Comparison of ENCODE assay signal across 8 cellular contexts in the genomic region with DNA sequence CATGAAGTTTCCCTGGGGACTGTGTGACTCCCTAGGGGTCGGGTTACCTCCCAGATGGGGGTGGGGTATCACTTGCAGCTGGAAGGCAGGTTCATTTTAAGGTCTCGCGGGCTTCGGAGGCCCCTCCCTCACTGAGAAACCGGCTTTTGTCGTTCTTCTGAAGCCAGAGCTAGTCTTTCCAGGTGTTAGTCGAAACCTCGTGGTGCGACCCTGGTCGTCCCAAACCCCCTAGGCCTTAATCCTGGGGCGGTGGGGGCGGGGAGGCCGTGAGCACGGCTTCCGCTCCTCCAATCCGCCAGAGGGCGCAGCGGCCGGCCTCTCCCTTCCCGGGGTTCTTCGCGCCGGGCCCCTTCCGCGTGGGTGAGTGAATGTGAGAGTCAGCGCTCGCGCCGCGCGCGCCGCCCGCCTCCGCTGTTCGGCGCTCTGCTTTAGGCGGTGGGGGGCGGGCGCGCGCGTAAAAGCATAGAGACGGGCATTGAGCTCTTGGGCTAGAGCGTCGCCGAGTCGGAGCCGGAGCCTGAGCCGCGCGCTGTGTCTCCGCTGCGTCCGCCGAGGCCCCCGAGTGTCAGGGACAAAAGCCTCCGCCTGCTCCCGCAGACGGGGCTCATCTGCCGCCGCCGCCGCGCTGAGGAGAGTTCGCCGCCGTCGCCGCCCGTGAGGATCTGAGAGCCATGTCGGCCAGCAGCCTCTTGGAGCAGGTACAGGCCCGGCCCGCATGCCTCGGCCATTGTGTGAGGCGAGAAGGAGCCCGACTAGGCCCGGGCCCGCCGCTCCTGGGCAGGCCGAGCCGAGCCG. TPM values are rescaled to one million over a fixed set of nuclear protein-coding genes. Genes with fewer than 3 reads are reported as not detected.
DNase-seq lines count a peak whose midpoint lies in the region; ATAC-seq and TF ChIP-seq lines count a peak whose summit lies in the region.

A gene (plus strand): TSS at position 491 of the 795 bp plus-strand sequence. CDS start 181 bp downstream, at position 672.

- ATAC-seq in GM21576 (IDR thresholded peaks at IDR 0.05; ENCODE audit: unreplicated experiment) = peak; percentile 90
- peak; percentile 95 for ATAC-seq in PC-3

- H3K27ac ChIP-seq in PC-3 (ENCODE audit: low read length) = peak within 1 kb of the TSS; percentile 70

- TF ChIP-seq CTCF in PC-3 (conservative IDR thresholded peaks at IDR 0.05; ENCODE audit: low read depth, low read length) = peak; percentile 92

- peak; percentile 82 for TF ChIP-seq POLR2A in erythroblast (IDR thresholded peaks at IDR 0.05; ENCODE audit: low read length)

- intact Hi-C loops in PC-3 (cut with micrococcal nuclease) = loop anchor here (1.0 to 2.0 kb wide), 4 partner anchors 67 to 141 kb away; a partner anchor contains a TSS

- H3K9ac ChIP-seq in PC-3 (ENCODE audit: low read length) (peak within 1 kb of the TSS; percentile 98), mucosa of stomach (ENCODE audit: low read length) (peak within 1 kb of the TSS; percentile 98)

- CTCF ChIA-PET in PC-3 (lab: Charles Lee) = interaction anchor here (0.5 to 1.2 kb wide), 18 partner anchors 10 to 482 kb away, joined by 3 to 29 read pairs (median 6); a partner anchor contains a TSS

- H3K4me2 ChIP-seq in PC-3 (ENCODE audit: low read length) = peak within 1 kb of the TSS; percentile 83

- DNase-seq in DMS153 treated with DMSO at 0.1 percent for 48 hours (lab: John Stamatoyannopoulos, UW; ENCODE audit: unreplicated experiment) = peak; percentile 99
- DNase-seq in Jurkat, Clone E6-1 (ENCODE audit: low read depth, low spot score) = peak; percentile 92
- DNase-seq in PC-3 = peak; percentile 97
- DNase-seq in activated T-cell treated with anti-CD3 and anti-CD28 coated beads, Interleukin-2, amount 50 U/mL, for 1 hour = peak; percentile 98
- peak; percentile 99 for DNase-seq in erythroblast (lab: John Stamatoyannopoulos, UW)
- peak; percentile 96 for DNase-seq in stimulated activated CD8-positive, alpha-beta memory T cell treated with anti-CD3 and anti-CD28 coated beads, Interleukin-7, amount 100 ng/mL, for 1 hour (ENCODE audit: low read depth in 2 of 2)

- no peaks in the 10 kb centered on the region for H3K9me2 ChIP-seq in PC-3 (replicated peaks; ENCODE audit: low read length)

- H3K27me3 ChIP-seq in PC-3 (ENCODE audit: low read length) = no peaks in the 10 kb centered on the region
- no peaks in the 10 kb centered on the region for H3K27me3 ChIP-seq in mucosa of stomach (ENCODE audit: control insufficient read depth, insufficient read depth, low read length)

- no peaks in the 10 kb centered on the region for H3F3A ChIP-seq in PC-3 (ENCODE audit: low read length, unreplicated experiment)

- peak within 1 kb of the TSS; percentile 94 for H3K4me3 ChIP-seq in Jurkat, Clone E6-1 (ENCODE audit: low read length)
- H3K4me3 ChIP-seq in PC-3 (ENCODE audit: low read length) (peak within 1 kb of the TSS; percentile 90), mucosa of stomach (ENCODE audit: low read length) (peak within 1 kb of the TSS; percentile 91)

- peaks cover 34% of the 10 kb centered on the region for H4K20me1 ChIP-seq in PC-3 (ENCODE audit: low read length)

- peaks cover 30% of the 10 kb centered on the region for H3K36me3 ChIP-seq in PC-3 (ENCODE audit: low read depth, low read length)
- peaks cover 10% of the 10 kb centered on the region for H3K36me3 ChIP-seq in mucosa of stomach (ENCODE audit: control insufficient read depth, insufficient read depth, low read length)

- peak within 1 kb of the TSS; percentile 91 for H2AFZ ChIP-seq in PC-3 (ENCODE audit: low read length)

- POLR2A ChIA-PET in PC-3 (lab: Charles Lee; ENCODE audit: unreplicated experiment) = interaction anchor here (0.5 to 1.3 kb wide), 8 partner anchors 11 to 874 kb away, joined by 4 to 32 read pairs (median 4); a partner anchor contains a TSS

- H3K4me1 ChIP-seq in PC-3 (ENCODE audit: insufficient read depth, low read length) = peaks cover 21% of the 10 kb centered on the region
- H3K4me1 ChIP-seq in mucosa of stomach (ENCODE audit: control insufficient read depth, insufficient read depth, low read length) = peaks cover 15% of the 10 kb centered on the region

- BruUV-seq in PC-3 (replicated peaks; lab: Mats Ljungman, UMichigan) = no TSS peak

- H3K9me3 ChIP-seq in PC-3 (ENCODE audit: low read length) = no peaks in the 10 kb centered on the region
- no peaks in the 10 kb centered on the region for H3K9me3 ChIP-seq in mucosa of stomach (ENCODE audit: control insufficient read depth, low read length)

- H3K79me2 ChIP-seq in PC-3 (ENCODE audit: low read length) = peaks cover 49% of the 10 kb centered on the region

RNA-seq across cellular contexts. Expression of the gene that starts here (rescaled TPM):
- 88.4 TPM for polyA plus RNA-seq in Jurkat, Clone E6-1 (2012; ENCODE audit: insufficient read depth, insufficient read length)
- total RNA-seq in PC-3 (2014; rRNA removed) = 49.8 and 55.0 TPM in 2 replicates

Comparison
In these comparisons a context has a peak if more than half of its experiments do, and no peak if none do; other contexts are left out.
1. Peak in every context shown above with its lines: DNase-seq, ATAC-seq, H3K4me3 ChIP-seq and H3K27ac ChIP-seq.